Comparison of ENCODE assay signal across 22 cellular contexts in genomic region chr15:85897818-85898717, GRCh38.
A peak's percentile ranks its signal among the peaks of the same experiment; 100 is the strongest.
DNase-seq lines count a peak whose midpoint lies in the region; ATAC-seq, FAIRE-seq and TF ChIP-seq lines count a peak whose summit lies in the region.
"Had no signal": no experiment of that assay in that cellular context is flagged by ENCODE, and none has a peak within 500 bp of the region (broad histone marks: within the 10 kb centered on the region; RNA-seq: fewer than 3 reads in every experiment).

No MANE protein-coding gene starts in this region.

- H3K9ac ChIP-seq in IMR-90 (ENCODE audit: low read depth, low read length) = no peak overlapping the region

- POLR2A ChIA-PET in A549 (lab: Yijun Ruan, JAX) = no interaction called here
- POLR2A ChIA-PET in IMR-90 (lab: Charles Lee; ENCODE audit: unreplicated experiment) = no interaction called here

- no peak overlapping the region for H3K23ac ChIP-seq in IMR-90 (ENCODE audit: low read depth, low read length)

- H2BK120ac ChIP-seq in IMR-90 (ENCODE audit: low read depth, low read length) = no peak overlapping the region

- no peak overlapping the region for H4K91ac ChIP-seq in IMR-90 (ENCODE audit: insufficient read depth, low read depth, low read length)

- H2BK15ac ChIP-seq in IMR-90 (ENCODE audit: low read depth, low read length) = no peak overlapping the region

- H3K18ac ChIP-seq in IMR-90 (ENCODE audit: low read depth, low read length) = no peak overlapping the region

- H4K20me1 ChIP-seq in IMR-90 (ENCODE audit: insufficient read depth, low read length) = no peaks in the 10 kb centered on the region

- no peak overlapping the region for H2AK9ac ChIP-seq in IMR-90 (replicated peaks; ENCODE audit: low read depth, low read length, poor library complexity)

- no peak overlapping the region for H2BK5ac ChIP-seq in IMR-90 (ENCODE audit: low read depth, low read length, poor library complexity, severe bottlenecking)

- H2BK20ac ChIP-seq in IMR-90 (ENCODE audit: low read depth, low read length) = no peak overlapping the region

- H3K4ac ChIP-seq in IMR-90 (ENCODE audit: low read depth, low read length) = no peak overlapping the region

- H2AK5ac ChIP-seq in IMR-90 (ENCODE audit: low read depth, low read length) = no peak overlapping the region

- no peak overlapping the region for H4K5ac ChIP-seq in IMR-90 (ENCODE audit: low read depth, low read length)

- TF ChIP-seq RAD21 in A549 (conservative IDR thresholded peaks at IDR 0.05 in 1 of 2, IDR thresholded peaks at IDR 0.05 in 1 of 2) = no peak
- TF ChIP-seq RAD21 in IMR-90 (IDR thresholded peaks at IDR 0.05; ENCODE audit: low read length) = no peak

- intact Hi-C loops in IMR-90 (cut with micrococcal nuclease) = no loop called here
- intact Hi-C loops in lower leg skin (cut with DNase I; ENCODE audit: low total_unique reads) = no loop called here

- H4K8ac ChIP-seq in IMR-90 (ENCODE audit: low read depth in 2 of 2, low read length in 2 of 2) = no peak overlapping the region

- H3K56ac ChIP-seq in IMR-90 (ENCODE audit: extremely low read depth, insufficient read depth, low read length) = no peak overlapping the region

- no peak overlapping the region for H2AFZ ChIP-seq in IMR-90 (replicated peaks; ENCODE audit: low read length, poor library complexity)

- BruUV-seq in IMR-90 (replicated peaks; lab: Mats Ljungman, UMichigan) = no TSS peak

- H3K4me1 ChIP-seq in A549 (no peaks in the 10 kb centered on the region), IMR-90 (ENCODE audit: control insufficient read depth, insufficient read depth, low read length) (no peaks in the 10 kb centered on the region)
- H3K4me1 ChIP-seq: BE2C, heart left ventricle, upper lobe of right lung had no signal

- DNase-seq in A549 (ENCODE audit: low read depth in 1 of 2, low spot score in 1 of 2) (no peak), IMR-90 (no peak), ecto neural progenitor cell (ENCODE audit: low spot score) (peak; percentile 66), left kidney (ENCODE audit: low read depth, low spot score) (peak; percentile 29), GM10266 (ENCODE audit: extremely low spot score) (no peak), lower leg skin (ENCODE audit: low spot score in 2 of 2) (no peak), SKM-1 (lab: John Stamatoyannopoulos, UW; ENCODE audit: unreplicated experiment) (no peak), DMS79 (lab: John Stamatoyannopoulos, UW) (no peak)
- DNase-seq: activated CD8-positive, alpha-beta T cell treated with anti-CD3 and anti-CD28 coated beads for 36 hours; amygdala; BE2C; HCEC 1CT; KBM-7; NCI-H146; occipital lobe; stimulated activated CD4-positive, alpha-beta T cell treated with anti-CD3 and anti-CD28 coated beads, Interleukin-15, amount 100 ng/mL, for 24 hours; upper lobe of right lung had no signal

- TF ChIP-seq POLR2A in A549 (IDR thresholded peaks at IDR 0.05; ENCODE audit: low read length) (no peak), IMR-90 (IDR thresholded peaks at IDR 0.05; ENCODE audit: low read depth, low read length) (no peak), lower leg skin (IDR thresholded peaks at IDR 0.05) (no peak)

- CTCF ChIA-PET in A549 (lab: Yijun Ruan, JAX) (interaction anchor here (0.7 kb wide), 1 partner anchor 18 kb away, joined by 3 read pairs; no protein-coding TSS in a partner anchor), IMR-90 (lab: Yijun Ruan, JAX) (no interaction called here)

- no peak for FAIRE-seq in A549 (lab: Jason Lieb, UNC)
- FAIRE-seq: keratinocyte had no signal

- in situ Hi-C loops in IMR-90 (cut with MboI; ENCODE audit: low sequenced_read_pairs) = no loop called here

- no peak overlapping the region for H3K14ac ChIP-seq in IMR-90 (replicated peaks; ENCODE audit: low read depth, low read length)

- H3K4me3 ChIP-seq in A549 (no peak overlapping the region), IMR-90 (ENCODE audit: insufficient read depth, low read depth, low read length) (no peak overlapping the region), lower leg skin (ENCODE audit: low read depth, poor library complexity, severe bottlenecking) (no peak overlapping the region)
- H3K4me3 ChIP-seq: cardiac muscle cell, dorsolateral prefrontal cortex, heart left ventricle, lung, upper lobe of right lung had no signal

- H3K4me2 ChIP-seq in A549 (no peak overlapping the region), IMR-90 (ENCODE audit: low read depth, low read length) (no peak overlapping the region)

- no peak for TF ChIP-seq EP300 in A549 (IDR thresholded peaks at IDR 0.05)

- no peaks in the 10 kb centered on the region for H3K9me1 ChIP-seq in IMR-90 (ENCODE audit: insufficient read depth, low read length)

- no peaks in the 10 kb centered on the region for H3K9me3 ChIP-seq in A549
- H3K9me3 ChIP-seq in IMR-90 (ENCODE audit: control insufficient read depth, insufficient read depth, low read length) = no peaks in the 10 kb centered on the region
- H3K9me3 ChIP-seq: BE2C, heart left ventricle, upper lobe of right lung had no signal

- dilution Hi-C loops in IMR-90 (cut with HindIII; ENCODE audit: low sequenced_read_pairs, unreplicated experiment) = no loop called here

- H3K36me3 ChIP-seq in IMR-90 (ENCODE audit: control insufficient read depth, insufficient read depth, low read length) = no peaks in the 10 kb centered on the region
- H3K36me3 ChIP-seq: BE2C, cardiac muscle cell, heart left ventricle, upper lobe of right lung had no signal

- TF ChIP-seq CTCF in A549 (IDR thresholded peaks at IDR 0.05) (no peak), IMR-90 (conservative IDR thresholded peaks at IDR 0.05; ENCODE audit: low read depth, low read length) (no peak), GM10266 (IDR thresholded peaks at IDR 0.05; ENCODE audit: control insufficient read depth, insufficient read depth, low read depth, missing control alignments) (no peak), lower leg skin (IDR thresholded peaks at IDR 0.05) (no peak)

- WGBS in A549 (ENCODE audit: missing lambda C conversion rate) = 31% methylated on average over 17 of the region's 17 CpGs
- 36% methylated on average over 9 of the region's 17 CpGs; no CpG with 5 or more reads in 1 of the 2 experiments for WGBS in IMR-90 (ENCODE audit: extremely low coverage in 2 of 2, insufficient read length in 1 of 2), 2 experiments
- WGBS in lower leg skin, 2 donors = 45 to 50% methylated on average over 17 of the region's 17 CpGs

- ATAC-seq in A549 = peak; percentile 70 to 77
- peak; percentile 11; the same call in 1 of the 2 replicates for ATAC-seq in IMR-90 (ENCODE audit: low read depth)
- ATAC-seq: activated CD8-positive, alpha-beta T cell treated with anti-CD3 and anti-CD28 coated beads for 36 hours; heart left ventricle; upper lobe of right lung had no signal

- H3K27ac ChIP-seq in A549 = no peak overlapping the region
- no peak overlapping the region for H3K27ac ChIP-seq in IMR-90 (ENCODE audit: insufficient read depth, low read length)
- H3K27ac ChIP-seq: cardiac muscle cell, dorsolateral prefrontal cortex, heart left ventricle, upper lobe of right lung had no signal

- no peaks in the 10 kb centered on the region for H3K27me3 ChIP-seq in IMR-90 (ENCODE audit: control insufficient read depth, insufficient read depth, low read length)
- H3K27me3 ChIP-seq: BE2C, upper lobe of right lung had no signal

- no peaks in the 10 kb centered on the region for H3K79me1 ChIP-seq in IMR-90 (ENCODE audit: low read depth in 1 of 2, low read length in 2 of 2)

TF ChIP-seq in A549, 52 proteins besides CTCF, POLR2A, EP300 and RAD21 (continues in another document):
- TF ChIP-seq SMC3 (IDR thresholded peaks at IDR 0.05) (no peak), MAFK (IDR thresholded peaks at IDR 0.05; ENCODE audit: partially characterized antibody) (no peak), SREBF2 (IDR thresholded peaks at IDR 0.05) (no peak), PBX3 (IDR thresholded peaks at IDR 0.05) (no peak), EHF (CRISPR knock-in tag; IDR thresholded peaks at IDR 0.05) (no peak), JUNB (IDR thresholded peaks at IDR 0.05) (no peak), JUN (IDR thresholded peaks at IDR 0.05) (no peak), FOXS1 (CRISPR knock-in tag; IDR thresholded peaks at IDR 0.05) (no peak)

TF ChIP-seq in IMR-90, 13 proteins besides CTCF, POLR2A, EP300 and RAD21:
- TF ChIP-seq CHD1 (IDR thresholded peaks at IDR 0.05; ENCODE audit: low read depth, low read length) (no peak), MAFK (IDR thresholded peaks at IDR 0.05; ENCODE audit: low read depth, low read length) (no peak), USF2 (IDR thresholded peaks at IDR 0.05; ENCODE audit: low read depth, low read length) (no peak), MAZ (IDR thresholded peaks at IDR 0.05; ENCODE audit: borderline replicate concordance, low read depth, low read length) (no peak), NFE2L2 (IDR thresholded peaks at IDR 0.05; ENCODE audit: low read depth, low read length) (no peak), ELK1 (IDR thresholded peaks at IDR 0.05; ENCODE audit: borderline replicate concordance, low read depth, low read length) (no peak), FOS (IDR thresholded peaks at IDR 0.05; ENCODE audit: low read depth, low read length) (no peak), RFX5 (IDR thresholded peaks at IDR 0.05; ENCODE audit: low read depth, low read length) (no peak), SMC3 (IDR thresholded peaks at IDR 0.05; ENCODE audit: low read depth, low read length) (no peak), MXI1 (IDR thresholded peaks at IDR 0.05; ENCODE audit: borderline replicate concordance, low read depth, low read length) (no peak), BHLHE40 (IDR thresholded peaks at IDR 0.05; ENCODE audit: low read depth, low read length) (no peak), CEBPB (IDR thresholded peaks at IDR 0.05; ENCODE audit: low read depth, low read length) (no peak), RCOR1 (IDR thresholded peaks at IDR 0.05; ENCODE audit: insufficient replicate concordance, low read length) (no peak)
TF ChIP-seq in IMR-90: peak in this region for 0.

Comparison
In these comparisons a context has a peak if more than half of its experiments do, and no peak if none do; other contexts are left out.
1. DNase-seq: peak in ecto neural progenitor cell (single experiment) and left kidney (single experiment); none in A549 (0 of 2), IMR-90 (single experiment), GM10266 (single experiment), lower leg skin (0 of 2), SKM-1 (single experiment) and DMS79 (single experiment).